ENCODE assay signal across 10 cellular contexts in genomic region chr1:44946720-44947059, GRCh38. TPM values are rescaled to one million over a fixed set of nuclear protein-coding genes. Genes with fewer than 3 reads are reported as not detected.
DNase-seq lines count a peak whose midpoint lies in the region; ATAC-seq, FAIRE-seq and TF ChIP-seq lines count a peak whose summit lies in the region.
"Had no signal": no experiment of that assay in that cellular context is flagged by ENCODE, and none has a peak within 500 bp of the region (broad histone marks: within the 10 kb centered on the region; RNA-seq: fewer than 3 reads in every experiment).

No MANE protein-coding gene starts in this region.

- peak overlapping the region; percentile 31 for H3K4me3 Mint-ChIP-seq in activated CD4-positive, alpha-beta T cell treated with anti-CD3 and anti-CD28 coated beads, Interleukin-2, amount 10 ng/mL, durations not matched to agents 24 days and 14 days
- H3K4me3 Mint-ChIP-seq in astrocyte (ENCODE audit: unreplicated experiment): no peak overlapping the region
- H3K4me3 Mint-ChIP-seq in naive thymus-derived CD8-positive, alpha-beta T cell: no peak overlapping the region
- no peak overlapping the region for H3K4me3 Mint-ChIP-seq in endodermal cell
- H3K4me3 Mint-ChIP-seq: T-helper 1 cell treated with Interleukin-12 subunit alpha and Interleukin-12 subunit beta and Interleukin-4 antibody, amounts not matched to agents 30 μg/mL and 1 μg/mL, for 36 hours had no signal

- no peak for TF ChIP-seq EP300 in suprapubic skin (IDR thresholded peaks at IDR 0.05)

- no peak overlapping the region for H3K9ac ChIP-seq in astrocyte (ENCODE audit: low read length)
- no peak overlapping the region for H3K9ac ChIP-seq in liver (ENCODE audit: low read depth in 1 of 2, low read length in 2 of 2)
- H3K9ac ChIP-seq in endodermal cell (ENCODE audit: extremely low read depth, low read length, poor library complexity, severe bottlenecking): no peak overlapping the region

- no peak for TF ChIP-seq RAD21 in liver (IDR thresholded peaks at IDR 0.05)

- no peak overlapping the region for H2AFZ ChIP-seq in astrocyte (ENCODE audit: low read depth, low read length)

- H3K36me3 ChIP-seq in astrocyte (ENCODE audit: insufficient read depth, low read length) (no peaks in the 10 kb centered on the region), liver (ENCODE audit: control insufficient read depth in 4 of 4, insufficient read depth in 3 of 4, low read depth in 1 of 4, low read length in 3 of 4) (no peaks in the 10 kb centered on the region), suprapubic skin (no peaks in the 10 kb centered on the region), endodermal cell (ENCODE audit: control insufficient read depth, insufficient read depth, low read length) (no peaks in the 10 kb centered on the region)

- no peaks in the 10 kb centered on the region for H3K27me3 ChIP-seq in astrocyte (ENCODE audit: insufficient read depth, low read length)
- no peaks in the 10 kb centered on the region for H3K27me3 ChIP-seq in liver (ENCODE audit: control insufficient read depth in 4 of 4, insufficient read depth in 4 of 4, low read length in 3 of 4)
- H3K27me3 ChIP-seq in suprapubic skin: no peaks in the 10 kb centered on the region
- no peaks in the 10 kb centered on the region for H3K27me3 ChIP-seq in endodermal cell (ENCODE audit: control insufficient read depth, insufficient read depth, low read length, poor library complexity, severe bottlenecking)

- no peak for DNase-seq in activated CD4-positive, alpha-beta T cell treated with anti-CD3 and anti-CD28 coated beads, Interleukin-2, amount 10 ng/mL, durations not matched to agents 24 days and 14 days
- DNase-seq in activated CD4-positive, alpha-beta T cell treated with anti-CD3 and anti-CD28 coated beads, Interleukin-2, amount 50 U/mL, for 1 hour: no peak
- DNase-seq in astrocyte (ENCODE audit: low read depth): peak; percentile 49
- DNase-seq in suprapubic skin (ENCODE audit: low spot score in 2 of 2): no peak
- no peak for DNase-seq in NK-92 (lab: John Stamatoyannopoulos, UW; ENCODE audit: unreplicated experiment)
- DNase-seq in naive thymus-derived CD8-positive, alpha-beta T cell: no peak
- DNase-seq in endodermal cell: no peak

- FAIRE-seq in astrocyte (lab: Jason Lieb, UNC): no peak
- FAIRE-seq: A204.1 had no signal

- ATAC-seq in naive thymus-derived CD8-positive, alpha-beta T cell: no peak

- no peaks in the 10 kb centered on the region for H3K27me3 Mint-ChIP-seq in activated CD4-positive, alpha-beta T cell treated with anti-CD3 and anti-CD28 coated beads, Interleukin-2, amount 10 ng/mL, durations not matched to agents 24 days and 14 days
- no peaks in the 10 kb centered on the region for H3K27me3 Mint-ChIP-seq in astrocyte (ENCODE audit: low read depth, unreplicated experiment)
- H3K27me3 Mint-ChIP-seq in naive thymus-derived CD8-positive, alpha-beta T cell: no peaks in the 10 kb centered on the region
- no peaks in the 10 kb centered on the region for H3K27me3 Mint-ChIP-seq in endodermal cell (ENCODE audit: insufficient read depth)

- H3K27ac ChIP-seq in astrocyte (ENCODE audit: low read depth, low read length) (no peak overlapping the region), liver (ENCODE audit: low read depth in 1 of 2, low read length in 2 of 2) (no peak overlapping the region), suprapubic skin (peak overlapping the region; percentile 26), endodermal cell (ENCODE audit: low read depth, low read length) (no peak overlapping the region)

- H3K79me2 ChIP-seq in astrocyte (ENCODE audit: insufficient read depth, low read length): peaks cover 2% of the 10 kb centered on the region

- H3K9me3 ChIP-seq in astrocyte (ENCODE audit: insufficient read depth, low read depth, low read length): no peaks in the 10 kb centered on the region
- H3K9me3 ChIP-seq in liver (ENCODE audit: control insufficient read depth in 4 of 4, low read length in 3 of 4): no peaks in the 10 kb centered on the region
- no peaks in the 10 kb centered on the region for H3K9me3 ChIP-seq in suprapubic skin
- H3K9me3 ChIP-seq in endodermal cell (ENCODE audit: control insufficient read depth, low read length): no peaks in the 10 kb centered on the region

- POLR2A ChIA-PET in naive thymus-derived CD8-positive, alpha-beta T cell (lab: Charles Lee): no interaction called here

- H3K4me1 Mint-ChIP-seq in activated CD4-positive, alpha-beta T cell treated with anti-CD3 and anti-CD28 coated beads, Interleukin-2, amount 10 ng/mL, durations not matched to agents 24 days and 14 days: peaks cover 17% of the 10 kb centered on the region
- no peaks in the 10 kb centered on the region for H3K4me1 Mint-ChIP-seq in astrocyte (ENCODE audit: low read depth, unreplicated experiment)
- peaks cover 6 to 24% (median 14%) of the 10 kb centered on the region in 4 donors for H3K4me1 Mint-ChIP-seq in naive thymus-derived CD8-positive, alpha-beta T cell
- H3K4me1 Mint-ChIP-seq in endodermal cell: no peaks in the 10 kb centered on the region

- peak overlapping the region; percentile 61 for H3K27ac Mint-ChIP-seq in activated CD4-positive, alpha-beta T cell treated with anti-CD3 and anti-CD28 coated beads, Interleukin-2, amount 10 ng/mL, durations not matched to agents 24 days and 14 days
- H3K27ac Mint-ChIP-seq in astrocyte (ENCODE audit: unreplicated experiment) (no peak overlapping the region), endodermal cell (no peak overlapping the region)
- H3K27ac Mint-ChIP-seq in naive thymus-derived CD8-positive, alpha-beta T cell: peak overlapping the region in 1 of 10 donors; percentile 3
- H3K27ac Mint-ChIP-seq: T-helper 1 cell treated with Interleukin-12 subunit alpha and Interleukin-12 subunit beta and Interleukin-4 antibody, amounts not matched to agents 30 μg/mL and 1 μg/mL, for 36 hours had no signal

- no peaks in the 10 kb centered on the region for H3K9me3 Mint-ChIP-seq in activated CD4-positive, alpha-beta T cell treated with anti-CD3 and anti-CD28 coated beads, Interleukin-2, amount 10 ng/mL, durations not matched to agents 24 days and 14 days
- H3K9me3 Mint-ChIP-seq in astrocyte (ENCODE audit: unreplicated experiment) (no peaks in the 10 kb centered on the region), endodermal cell (peaks cover 1% of the 10 kb centered on the region)
- no peaks in the 10 kb centered on the region for H3K9me3 Mint-ChIP-seq in naive thymus-derived CD8-positive, alpha-beta T cell
- H3K9me3 Mint-ChIP-seq: T-helper 1 cell treated with Interleukin-12 subunit alpha and Interleukin-12 subunit beta and Interleukin-4 antibody, amounts not matched to agents 30 μg/mL and 1 μg/mL, for 36 hours had no signal

- no peaks in the 10 kb centered on the region for H3K36me3 Mint-ChIP-seq in activated CD4-positive, alpha-beta T cell treated with anti-CD3 and anti-CD28 coated beads, Interleukin-2, amount 10 ng/mL, durations not matched to agents 24 days and 14 days (ENCODE audit: low read depth)
- H3K36me3 Mint-ChIP-seq in astrocyte (ENCODE audit: low read depth, unreplicated experiment): peaks cover 1% of the 10 kb centered on the region
- H3K36me3 Mint-ChIP-seq in naive thymus-derived CD8-positive, alpha-beta T cell: peaks cover 0 to 14% (median 2%) of the 10 kb centered on the region in 3 donors
- no peaks in the 10 kb centered on the region for H3K36me3 Mint-ChIP-seq in endodermal cell (ENCODE audit: low read depth)

- TF ChIP-seq CTCF in astrocyte (IDR thresholded peaks at IDR 0.05; ENCODE audit: insufficient read depth, low read depth, low read length): no peak
- TF ChIP-seq CTCF in liver (IDR thresholded peaks at IDR 0.05; ENCODE audit: low read depth, low read length, missing input control): no peak
- TF ChIP-seq CTCF in suprapubic skin (IDR thresholded peaks at IDR 0.05): no peak
- TF ChIP-seq CTCF in endodermal cell (conservative IDR thresholded peaks at IDR 0.05): no peak

- no peak for TF ChIP-seq POLR2A in suprapubic skin (IDR thresholded peaks at IDR 0.05)

- H4K20me1 ChIP-seq in astrocyte (ENCODE audit: insufficient read depth, low read length): peaks cover 33% of the 10 kb centered on the region

- H3K4me3 ChIP-seq in astrocyte (ENCODE audit: insufficient read depth, low read depth, low read length): no peak overlapping the region
- no peak overlapping the region for H3K4me3 ChIP-seq in liver (ENCODE audit: low read depth in 1 of 3, low read length in 3 of 3)
- H3K4me3 ChIP-seq in suprapubic skin: no peak overlapping the region
- H3K4me3 ChIP-seq in endodermal cell (ENCODE audit: low read length): no peak overlapping the region

- intact Hi-C loops in activated CD4-positive, alpha-beta T cell treated with anti-CD3 and anti-CD28 coated beads, Interleukin-2, amount 10 ng/mL, durations not matched to agents 24 days and 14 days (cut with micrococcal nuclease): no loop called here

- H3K4me1 ChIP-seq in astrocyte (ENCODE audit: insufficient read depth, low read length) (peaks cover 16% of the 10 kb centered on the region), liver (ENCODE audit: control insufficient read depth in 4 of 4, insufficient read depth in 4 of 4, low read length in 3 of 4) (peaks cover 8 to 14% (median 10%) of the 10 kb centered on the region in 4 donors), suprapubic skin (peaks cover 34% of the 10 kb centered on the region), endodermal cell (ENCODE audit: control insufficient read depth, insufficient read depth, low read length) (no peaks in the 10 kb centered on the region)

- peak overlapping the region; percentile 71 for H3K4me2 ChIP-seq in astrocyte (ENCODE audit: low read length)

- 72% methylated on average over 1 of the region's 1 CpG for WGBS in liver
- 52% methylated on average over 1 of the region's 1 CpG for WGBS in suprapubic skin
- WGBS in endodermal cell (ENCODE audit: insufficient coverage in 1 of 2, insufficient read length in 1 of 2), 2 experiments: 90% methylated on average over 1 of the region's 1 CpG; no CpG with 5 or more reads in 1 of the 2 experiments

TF ChIP-seq in liver, 16 proteins besides CTCF, POLR2A, EP300 and RAD21 (continues in another document):
- peak; percentile 59 for TF ChIP-seq FOXA2 (IDR thresholded peaks at IDR 0.05)
- TF ChIP-seq FOXA1 (IDR thresholded peaks at IDR 0.05): no peak

RNA-seq across cellular contexts. Expression of gene EIF2B3, which starts 39.7 kb away (rescaled TPM):
- total RNA-seq in activated CD4-positive, alpha-beta T cell treated with anti-CD3 and anti-CD28 coated beads, Interleukin-2, amount 10 ng/mL, durations not matched to agents 24 days and 14 days: 58.9 and 60.8 TPM in 2 replicates
- 28.1 and 28.2 TPM in 2 replicates for total RNA-seq in astrocyte
- 10 to 100 TPM; 11.8 to 35.2 TPM for total RNA-seq in liver
- 10 to 100 TPM; 16.4 to 22.2 TPM for polyA plus RNA-seq in liver
- 10 to 100 TPM; 14.1 to 20.8 (median 19.6) TPM for total RNA-seq in suprapubic skin
- total RNA-seq in naive thymus-derived CD8-positive, alpha-beta T cell: 10 to 100 TPM; 16.0 to 16.5 TPM
- 10 to 100 TPM; 22.1 to 27.9 (median 22.5) TPM for polyA plus RNA-seq in naive thymus-derived CD8-positive, alpha-beta T cell
- total RNA-seq in endodermal cell: 10 to 100 TPM; 24.2 to 27.2 TPM
- 27.4 TPM for polyA plus RNA-seq in endodermal cell (2013, experiment 1 of 2)
- 24.6 TPM for polyA plus RNA-seq in endodermal cell (2013, experiment 2 of 2)
